ENCODE assay signal across 8 cellular contexts in genomic region chr16:70253291-70254094, GRCh38. TPM values are rescaled to one million over a fixed set of nuclear protein-coding genes. Genes with fewer than 3 reads are reported as not detected.
DNase-seq lines count a peak whose midpoint lies in the region; ATAC-seq and TF ChIP-seq lines count a peak whose summit lies in the region.

No MANE protein-coding gene starts in this region.

- CTCF ChIA-PET in AG04449 (lab: Yijun Ruan, JAX) = interaction anchor here (0.7 to 8.7 kb wide), 9 partner anchors 9 to 89 kb away, joined by 3 to 62 read pairs (median 5); partner anchors contain the start of gene AARS1
- CTCF ChIA-PET in GM10248 (lab: Yijun Ruan, JAX) = interaction anchor here (1.0 to 5.8 kb wide), 8 partner anchors 9 to 280 kb away, joined by 3 to 38 read pairs (median 5); partner anchors contain the start of gene AARS1

- H3K9me3 ChIP-seq in neural cell (ENCODE audit: low read length) = no peaks in the 10 kb centered on the region

- no peaks in the 10 kb centered on the region for H4K20me1 ChIP-seq in neural cell (ENCODE audit: insufficient read depth)

- in situ Hi-C loops in SK-MEL-5 (cut with HindIII; ENCODE audit: low pct_unique_long_range_greater_than_20kb, low sequenced_read_pairs) = no loop called here

- peak; percentile 50 for TF ChIP-seq CTCF in AG04449 (IDR thresholded peaks at IDR 0.05; ENCODE audit: insufficient read depth, low read length, missing control alignments)
- peak; percentile 46 for TF ChIP-seq CTCF in GM10248 (IDR thresholded peaks at IDR 0.05; ENCODE audit: control extremely low read depth, extremely low read depth, low read depth, missing control alignments)
- peak; percentile 55 for TF ChIP-seq CTCF in neural cell (IDR thresholded peaks at IDR 0.05; ENCODE audit: poor library complexity, severe bottlenecking)

- no peaks in the 10 kb centered on the region for H3K9me2 ChIP-seq in neural cell (ENCODE audit: insufficient read depth, low read length)

- H2AFZ ChIP-seq in neural cell (ENCODE audit: low read depth, low read length) = no peak overlapping the region

- TF ChIP-seq RAD21 in neural cell (conservative IDR thresholded peaks at IDR 0.05) = no peak

- H3K9ac ChIP-seq in neural cell (ENCODE audit: low read length) = no peak overlapping the region

- DNase-seq in AG04449 (ENCODE audit: low read depth, low spot score) = no peak
- DNase-seq in GM10248 (ENCODE audit: extremely low spot score) = no peak
- peak; percentile 45 for DNase-seq in SK-MEL-5 (ENCODE audit: low read depth, low spot score)
- DNase-seq in dedifferentiated amniotic fluid mesenchymal stem cell (ENCODE audit: extremely low spot score) = peak; percentile 38
- DNase-seq in caudate nucleus (lab: John Stamatoyannopoulos, UW) = no peak
- DNase-seq in NCI-H2107 treated with DMSO at 0.1 percent for 48 hours (lab: John Stamatoyannopoulos, UW; ENCODE audit: unreplicated experiment) = no peak

- peaks cover 15% of the 10 kb centered on the region for H3K79me2 ChIP-seq in neural cell (replicated peaks; ENCODE audit: insufficient read depth, low read length)

- H3K36me3 ChIP-seq in neural cell (ENCODE audit: insufficient read depth, low read length) = no peaks in the 10 kb centered on the region

- H3K4me3 ChIP-seq in AG04449 (ENCODE audit: low read depth, low read length) = no peak overlapping the region
- H3K4me3 ChIP-seq in neural cell (ENCODE audit: low read length) = no peak overlapping the region

- ATAC-seq in HG03039 (IDR thresholded peaks at IDR 0.05; ENCODE audit: unreplicated experiment) = no peak

- peaks cover 4% of the 10 kb centered on the region for H3F3A ChIP-seq in neural cell (ENCODE audit: insufficient read depth, low read length, poor library complexity, severe bottlenecking)

- no peak overlapping the region for H3K4me2 ChIP-seq in neural cell (ENCODE audit: low read length)

- H3K27me3 ChIP-seq in neural cell (ENCODE audit: insufficient read depth, low read depth, low read length) = no peaks in the 10 kb centered on the region

- no peak for TF ChIP-seq EP300 in neural cell (conservative IDR thresholded peaks at IDR 0.05; ENCODE audit: poor library complexity, severe bottlenecking)

- POLR2A ChIA-PET in AG04449 (lab: Yijun Ruan, JAX) (no interaction called here), GM10248 (lab: Yijun Ruan, JAX) (no interaction called here)

- H3K27ac ChIP-seq in neural cell (ENCODE audit: low read length) (no peak overlapping the region), caudate nucleus (ENCODE audit: low read depth, low read length) (no peak overlapping the region)

TF ChIP-seq in neural cell, 6 proteins besides CTCF, POLR2A, EP300 and RAD21:
- TF ChIP-seq EZH2 (IDR thresholded peaks at IDR 0.05; ENCODE audit: borderline replicate concordance, insufficient read depth, low read length, poor library complexity, severe bottlenecking) (no peak), POLR2AphosphoS5 (IDR thresholded peaks at IDR 0.05) (no peak), REST (IDR thresholded peaks at IDR 0.05; ENCODE audit: borderline replicate concordance) (no peak), SMC3 (conservative IDR thresholded peaks at IDR 0.05; ENCODE audit: poor library complexity) (no peak), MXI1 (conservative IDR thresholded peaks at IDR 0.05; ENCODE audit: poor library complexity, severe bottlenecking) (no peak)
TF ChIP-seq in neural cell: peak in this region for 0.

RNA-seq across cellular contexts. Expression of gene EXOSC6, which starts 1.8 kb away (rescaled TPM):
- 32.4 and 36.4 TPM in 2 replicates for total RNA-seq in SK-MEL-5 (2014; rRNA removed; shearing (Covaris generic))
- 37.4 and 39.8 TPM in 2 replicates for polyA plus RNA-seq in SK-MEL-5 (2015; cell fraction: cytosol; rRNA removed)
- polyA plus RNA-seq in SK-MEL-5 (2015; cell fraction: nucleus; rRNA removed) = 26.4 and 27.5 TPM in 2 replicates
- 45.3 and 56.6 TPM in 2 replicates for polyA plus RNA-seq in neural cell
- 60.3 and 67.7 TPM in 2 replicates for polyA minus RNA-seq in neural cell

RNA-seq across cellular contexts. Expression of gene AARS1, which starts 35.8 kb away (rescaled TPM):
- 96.7 and 98.3 TPM in 2 replicates for total RNA-seq in SK-MEL-5 (2014; rRNA removed; shearing (Covaris generic))
- 216 and 265 TPM in 2 replicates for polyA plus RNA-seq in SK-MEL-5 (2015; cell fraction: cytosol; rRNA removed)
- polyA plus RNA-seq in SK-MEL-5 (2015; cell fraction: nucleus; rRNA removed) = 229 and 232 TPM in 2 replicates
- 33.7 and 56.4 TPM in 2 replicates for polyA plus RNA-seq in neural cell
- 63.3 and 67.7 TPM in 2 replicates for polyA minus RNA-seq in neural cell

RNA-seq across cellular contexts. Expression of gene DDX19B, which starts 45.5 kb away (rescaled TPM):
- total RNA-seq in SK-MEL-5 (2014; rRNA removed; shearing (Covaris generic)) = 24.1 and 29.4 TPM in 2 replicates
- polyA plus RNA-seq in SK-MEL-5 (2015; cell fraction: cytosol; rRNA removed) = 36.8 and 38.4 TPM in 2 replicates
- polyA plus RNA-seq in SK-MEL-5 (2015; cell fraction: nucleus; rRNA removed) = 18.1 and 31.4 TPM in 2 replicates
- 36.6 and 47.8 TPM in 2 replicates for polyA plus RNA-seq in neural cell
- polyA minus RNA-seq in neural cell = 45.1 and 46.7 TPM in 2 replicates

Comparison
In these comparisons a context has a peak if more than half of its experiments do, and no peak if none do; other contexts are left out.
1. DNase-seq: peak in SK-MEL-5 (single experiment) and dedifferentiated amniotic fluid mesenchymal stem cell (single experiment); none in AG04449 (single experiment), GM10248 (single experiment), caudate nucleus (0 of 61) and NCI-H2107 treated with DMSO at 0.1 percent for 48 hours (single experiment).
2. Peak in every context shown above with its lines, with median percentiles within 50 percentile points of each other: CTCF ChIP-seq.